19 cellular contexts compared by ENCODE assay signal in genomic region chr6:31208506-31208905, GRCh38. TPM values are rescaled to one million over a fixed set of nuclear protein-coding genes. Genes with fewer than 3 reads are reported as not detected.
DNase-seq lines count a peak whose midpoint lies in the region; ATAC-seq and TF ChIP-seq lines count a peak whose summit lies in the region.
"Had no signal": no experiment of that assay in that cellular context is flagged by ENCODE, and none has a peak within 500 bp of the region (broad histone marks: within the 10 kb centered on the region; RNA-seq: fewer than 3 reads in every experiment).

No MANE protein-coding gene starts in this region.

- no peak for ATAC-seq in Right ventricle myocardium inferior
- ATAC-seq in GM19455 (IDR thresholded peaks at IDR 0.05; ENCODE audit: unreplicated experiment): no peak
- no peak for ATAC-seq in GM19035 (IDR thresholded peaks at IDR 0.05; ENCODE audit: unreplicated experiment)

- no peaks in the 10 kb centered on the region for H3K36me3 ChIP-seq in cardiac muscle cell
- H3K36me3 ChIP-seq in endodermal cell (ENCODE audit: control insufficient read depth, insufficient read depth, low read length): no peaks in the 10 kb centered on the region
- H3K36me3 ChIP-seq in neutrophil: peaks cover 29% of the 10 kb centered on the region

- 93 to 100% methylated on average over 1 to 2 of the region's 2 CpGs for WGBS in endodermal cell (ENCODE audit: insufficient coverage in 1 of 2, insufficient read length in 1 of 2), 2 experiments

- H3K27ac Mint-ChIP-seq in endodermal cell (no peak overlapping the region), glutamatergic neuron (ENCODE audit: unreplicated experiment) (no peak overlapping the region)
- H3K27ac Mint-ChIP-seq: B cell, HFFc6 had no signal

- DNase-seq in cardiac muscle cell (ENCODE audit: low read depth in 1 of 2, low spot score in 1 of 2) (no peak), Right ventricle myocardium inferior (ENCODE audit: missing footprints) (no peak), endodermal cell (no peak), glutamatergic neuron (no peak)
- DNase-seq: Calu3; CD4-positive, alpha-beta memory T cell; H7; HFFc6; KG1; MV-4-11; NCI-H1694 treated with DMSO at 0.1 percent for 48 hours; NCI-H510A treated with DMSO at 0.1 percent for 48 hours; NCI-H774; SIG-M5 had no signal

- no peaks in the 10 kb centered on the region for H3K9me3 Mint-ChIP-seq in endodermal cell
- no peaks in the 10 kb centered on the region for H3K9me3 Mint-ChIP-seq in glutamatergic neuron (ENCODE audit: unreplicated experiment)
- H3K9me3 Mint-ChIP-seq: CD4-positive, alpha-beta memory T cell; HFFc6 had no signal

- H3K27me3 Mint-ChIP-seq in endodermal cell (ENCODE audit: insufficient read depth) (peaks cover 2% of the 10 kb centered on the region), glutamatergic neuron (ENCODE audit: unreplicated experiment) (no peaks in the 10 kb centered on the region)
- H3K27me3 Mint-ChIP-seq: B cell; CD4-positive, alpha-beta memory T cell had no signal

- no peaks in the 10 kb centered on the region for H3K9me3 ChIP-seq in cardiac muscle cell (ENCODE audit: low read depth)
- no peaks in the 10 kb centered on the region for H3K9me3 ChIP-seq in endodermal cell (ENCODE audit: control insufficient read depth, low read length)
- H3K9me3 ChIP-seq in neutrophil: no peaks in the 10 kb centered on the region

- no peak overlapping the region for H3K4me3 Mint-ChIP-seq in endodermal cell
- H3K4me3 Mint-ChIP-seq in glutamatergic neuron (ENCODE audit: unreplicated experiment): no peak overlapping the region
- H3K4me3 Mint-ChIP-seq: B cell, HFFc6 had no signal

- intact Hi-C loops in Right ventricle myocardium inferior (cut with DNase I): no loop called here

- H3K36me3 Mint-ChIP-seq in endodermal cell (ENCODE audit: low read depth) (no peaks in the 10 kb centered on the region), glutamatergic neuron (ENCODE audit: unreplicated experiment) (no peaks in the 10 kb centered on the region)

- H3K4me1 Mint-ChIP-seq in endodermal cell (peaks cover 21% of the 10 kb centered on the region), glutamatergic neuron (ENCODE audit: low read depth, unreplicated experiment) (no peaks in the 10 kb centered on the region)

- H3K9ac ChIP-seq in endodermal cell (ENCODE audit: extremely low read depth, low read length, poor library complexity, severe bottlenecking): no peak overlapping the region

- no peaks in the 10 kb centered on the region for H3K27me3 ChIP-seq in cardiac muscle cell
- H3K27me3 ChIP-seq in endodermal cell (ENCODE audit: control insufficient read depth, insufficient read depth, low read length, poor library complexity, severe bottlenecking): no peaks in the 10 kb centered on the region
- H3K27me3 ChIP-seq in neutrophil: no peaks in the 10 kb centered on the region

- peak overlapping the region; percentile 66 for H3K27ac ChIP-seq in cardiac muscle cell
- H3K27ac ChIP-seq in endodermal cell (ENCODE audit: low read depth, low read length): peak overlapping the region; percentile 44
- H3K27ac ChIP-seq in neutrophil: peak overlapping the region; percentile 83

- TF ChIP-seq CTCF in cardiac muscle cell (IDR thresholded peaks at IDR 0.05; ENCODE audit: low read depth, low read length) (no peak), endodermal cell (conservative IDR thresholded peaks at IDR 0.05) (no peak), neutrophil (IDR thresholded peaks at IDR 0.05) (no peak), glutamatergic neuron (IDR thresholded peaks at IDR 0.05; ENCODE audit: partially characterized antibody, unreplicated experiment) (no peak)

- peaks cover 11% of the 10 kb centered on the region for H3K4me1 ChIP-seq in cardiac muscle cell (ENCODE audit: low read depth)
- peaks cover 8% of the 10 kb centered on the region for H3K4me1 ChIP-seq in endodermal cell (ENCODE audit: control insufficient read depth, insufficient read depth, low read length)
- peaks cover 97 to 99% of the 10 kb centered on the region in 2 experiments for H3K4me1 ChIP-seq in neutrophil (ENCODE audit: control insufficient read depth in 1 of 2, insufficient read depth in 1 of 2, low read depth in 1 of 2, low read length in 1 of 2)

- no peak overlapping the region for H3K4me3 ChIP-seq in cardiac muscle cell
- H3K4me3 ChIP-seq in endodermal cell (ENCODE audit: low read length): no peak overlapping the region
- H3K4me3 ChIP-seq in neutrophil (ENCODE audit: low read depth in 1 of 2, low read length in 1 of 2): peak overlapping the region in 1 of 2 experiments; percentile 28

RNA-seq across cellular contexts. Expression of gene POU5F1, which starts 38.0 kb away (rescaled TPM):
- total RNA-seq in cardiac muscle cell (1.5 and 1.6 TPM in 2 replicates), Right ventricle myocardium inferior (0.51 TPM), endodermal cell (100 to 1,000 TPM; 106 to 687 TPM), glutamatergic neuron (ENCODE audit: unreplicated experiment) (48.8 TPM)
- polyA plus RNA-seq in cardiac muscle cell: 1.3 TPM in 1 of 2 replicates, not detected in the other
- polyA plus RNA-seq in endodermal cell (2013, experiment 1 of 2): 139 TPM
- polyA plus RNA-seq in endodermal cell (2013, experiment 2 of 2): 45.7 TPM
- total RNA-seq: A172; CD4-positive, alpha-beta memory T cell had no signal
- polyA plus RNA-seq: CD4-positive, alpha-beta memory T cell had no signal

RNA-seq across cellular contexts. Expression of gene TCF19, which starts 50.1 kb away (rescaled TPM):
- total RNA-seq in cardiac muscle cell (3.7 and 7.0 TPM in 2 replicates), Right ventricle myocardium inferior (5.2 TPM), endodermal cell (10 to 100 TPM; 10.8 to 12.5 TPM), glutamatergic neuron (ENCODE audit: unreplicated experiment) (5.8 TPM)
- 3.5 and 7.3 TPM in 2 replicates for polyA plus RNA-seq in cardiac muscle cell
- polyA plus RNA-seq in endodermal cell (2013, experiment 1 of 2): 10.0 TPM
- polyA plus RNA-seq in endodermal cell (2013, experiment 2 of 2): 11.1 TPM

RNA-seq across cellular contexts. Expression of gene CCHCR1, which starts 50.9 kb away (rescaled TPM):
- total RNA-seq in cardiac muscle cell: 25.1 and 55.5 TPM in 2 replicates
- polyA plus RNA-seq in cardiac muscle cell: 29.1 and 29.6 TPM in 2 replicates
- 12.3 TPM for total RNA-seq in Right ventricle myocardium inferior
- 10 to 100 TPM; 56.5 to 73.6 TPM for total RNA-seq in endodermal cell
- polyA plus RNA-seq in endodermal cell (2013, experiment 1 of 2): 31.6 TPM
- polyA plus RNA-seq in endodermal cell (2013, experiment 2 of 2): 31.4 TPM
- 28.7 TPM for total RNA-seq in glutamatergic neuron (ENCODE audit: unreplicated experiment)

Comparison
In these comparisons a context has a peak if more than half of its experiments do, and no peak if none do; other contexts are left out.
1. RNA of gene POU5F1, which starts 38.0 kb away (total RNA-seq): 106 to 687 TPM in endodermal cell and 48.8 TPM in glutamatergic neuron (single experiment); 1.5 to 1.6 TPM in cardiac muscle cell and 0.51 TPM in Right ventricle myocardium inferior (single experiment); every median in the first group is over 10 times any median in the second.
2. Peak in every context shown above with its lines, with median percentiles within 50 percentile points of each other: H3K27ac ChIP-seq.